Comparison of ENCODE assay signal across 1 cellular context in the genomic region with DNA sequence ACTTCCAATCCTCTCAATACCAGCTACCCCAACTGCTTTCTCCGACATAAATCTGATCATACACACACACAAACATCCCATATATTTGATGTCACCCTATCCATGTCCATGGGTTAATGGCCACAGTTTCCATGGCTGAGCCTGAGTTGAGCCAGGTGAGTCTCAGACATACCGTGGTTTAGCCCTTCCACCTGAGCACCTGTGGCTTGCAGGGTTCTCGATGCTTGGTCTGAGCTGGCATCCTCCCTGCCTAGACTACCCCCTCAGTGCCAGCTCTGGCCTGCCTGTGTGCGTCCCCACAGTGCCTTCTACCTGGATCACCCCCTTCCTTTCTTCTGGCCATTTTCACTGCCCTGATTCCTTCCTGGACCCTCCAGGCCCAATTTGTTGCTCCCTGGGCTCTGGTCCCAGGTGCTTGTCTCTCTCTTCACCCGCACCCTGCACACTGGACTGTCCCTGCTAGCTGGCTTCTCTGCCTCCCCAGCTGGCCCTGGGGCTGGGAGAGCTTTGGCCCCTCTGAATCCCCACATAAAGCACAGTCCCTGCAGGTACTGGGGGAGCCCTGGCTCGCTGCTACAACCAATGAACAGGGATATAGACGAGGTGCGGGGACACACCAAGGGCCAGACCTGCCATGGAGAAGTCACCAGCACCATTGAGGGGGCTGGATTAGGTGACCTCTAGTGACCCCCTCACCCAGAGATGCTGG.
TF ChIP-seq lines count a peak whose summit lies in the region.

No MANE protein-coding gene starts in this region.

TF ChIP-seq in WTC11, 78 proteins besides CTCF, POLR2A, EP300 and RAD21:
- TF ChIP-seq, protein P1, sequence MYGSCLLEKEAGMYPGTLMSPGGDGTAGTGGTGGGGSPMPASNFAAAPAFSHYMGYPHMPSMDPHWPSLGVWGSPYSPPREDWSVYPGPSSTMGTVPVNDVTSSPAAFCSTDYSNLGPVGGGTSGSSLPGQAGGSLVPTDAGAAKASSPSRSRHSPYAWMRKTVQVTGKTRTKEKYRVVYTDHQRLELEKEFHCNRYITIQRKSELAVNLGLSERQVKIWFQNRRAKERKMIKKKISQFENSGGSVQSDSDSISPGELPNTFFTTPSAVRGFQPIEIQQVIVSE (CRISPR knock-in tag; IDR thresholded peaks at IDR 0.05; ENCODE audit: borderline replicate concordance) = no peak
- no peak for TF ChIP-seq NFYB (CRISPR knock-in tag; conservative IDR thresholded peaks at IDR 0.05; ENCODE audit: low read depth)
- TF ChIP-seq FOXP1 (CRISPR knock-in tag; IDR thresholded peaks at IDR 0.05; ENCODE audit: borderline replicate concordance) = no peak
- TF ChIP-seq MXD4 (CRISPR knock-in tag; IDR thresholded peaks at IDR 0.05; ENCODE audit: borderline replicate concordance) = no peak
- TF ChIP-seq, protein P2, sequence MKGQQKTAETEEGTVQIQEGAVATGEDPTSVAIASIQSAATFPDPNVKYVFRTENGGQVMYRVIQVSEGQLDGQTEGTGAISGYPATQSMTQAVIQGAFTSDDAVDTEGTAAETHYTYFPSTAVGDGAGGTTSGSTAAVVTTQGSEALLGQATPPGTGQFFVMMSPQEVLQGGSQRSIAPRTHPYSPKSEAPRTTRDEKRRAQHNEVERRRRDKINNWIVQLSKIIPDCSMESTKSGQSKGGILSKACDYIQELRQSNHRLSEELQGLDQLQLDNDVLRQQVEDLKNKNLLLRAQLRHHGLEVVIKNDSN (CRISPR knock-in tag; IDR thresholded peaks at IDR 0.05) = no peak
- TF ChIP-seq, protein P3, sequence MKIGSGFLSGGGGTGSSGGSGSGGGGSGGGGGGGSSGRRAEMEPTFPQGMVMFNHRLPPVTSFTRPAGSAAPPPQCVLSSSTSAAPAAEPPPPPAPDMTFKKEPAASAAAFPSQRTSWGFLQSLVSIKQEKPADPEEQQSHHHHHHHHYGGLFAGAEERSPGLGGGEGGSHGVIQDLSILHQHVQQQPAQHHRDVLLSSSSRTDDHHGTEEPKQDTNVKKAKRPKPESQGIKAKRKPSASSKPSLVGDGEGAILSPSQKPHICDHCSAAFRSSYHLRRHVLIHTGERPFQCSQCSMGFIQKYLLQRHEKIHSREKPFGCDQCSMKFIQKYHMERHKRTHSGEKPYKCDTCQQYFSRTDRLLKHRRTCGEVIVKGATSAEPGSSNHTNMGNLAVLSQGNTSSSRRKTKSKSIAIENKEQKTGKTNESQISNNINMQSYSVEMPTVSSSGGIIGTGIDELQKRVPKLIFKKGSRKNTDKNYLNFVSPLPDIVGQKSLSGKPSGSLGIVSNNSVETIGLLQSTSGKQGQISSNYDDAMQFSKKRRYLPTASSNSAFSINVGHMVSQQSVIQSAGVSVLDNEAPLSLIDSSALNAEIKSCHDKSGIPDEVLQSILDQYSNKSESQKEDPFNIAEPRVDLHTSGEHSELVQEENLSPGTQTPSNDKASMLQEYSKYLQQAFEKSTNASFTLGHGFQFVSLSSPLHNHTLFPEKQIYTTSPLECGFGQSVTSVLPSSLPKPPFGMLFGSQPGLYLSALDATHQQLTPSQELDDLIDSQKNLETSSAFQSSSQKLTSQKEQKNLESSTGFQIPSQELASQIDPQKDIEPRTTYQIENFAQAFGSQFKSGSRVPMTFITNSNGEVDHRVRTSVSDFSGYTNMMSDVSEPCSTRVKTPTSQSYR (CRISPR knock-in tag; IDR thresholded peaks at IDR 0.05) = no peak
- no peak for TF ChIP-seq ZNF396 (CRISPR knock-in tag; IDR thresholded peaks at IDR 0.05; ENCODE audit: borderline replicate concordance)
- TF ChIP-seq CBFB (CRISPR knock-in tag; IDR thresholded peaks at IDR 0.05; ENCODE audit: low read depth) = no peak
- TF ChIP-seq GTF2I (CRISPR knock-in tag; conservative IDR thresholded peaks at IDR 0.05) = no peak
- TF ChIP-seq, protein P4, sequence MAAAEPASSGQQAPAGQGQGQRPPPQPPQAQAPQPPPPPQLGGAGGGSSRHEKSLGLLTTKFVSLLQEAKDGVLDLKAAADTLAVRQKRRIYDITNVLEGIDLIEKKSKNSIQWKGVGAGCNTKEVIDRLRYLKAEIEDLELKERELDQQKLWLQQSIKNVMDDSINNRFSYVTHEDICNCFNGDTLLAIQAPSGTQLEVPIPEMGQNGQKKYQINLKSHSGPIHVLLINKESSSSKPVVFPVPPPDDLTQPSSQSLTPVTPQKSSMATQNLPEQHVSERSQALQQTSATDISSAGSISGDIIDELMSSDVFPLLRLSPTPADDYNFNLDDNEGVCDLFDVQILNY (CRISPR knock-in tag; IDR thresholded peaks at IDR 0.05) = no peak
- TF ChIP-seq, protein P5, sequence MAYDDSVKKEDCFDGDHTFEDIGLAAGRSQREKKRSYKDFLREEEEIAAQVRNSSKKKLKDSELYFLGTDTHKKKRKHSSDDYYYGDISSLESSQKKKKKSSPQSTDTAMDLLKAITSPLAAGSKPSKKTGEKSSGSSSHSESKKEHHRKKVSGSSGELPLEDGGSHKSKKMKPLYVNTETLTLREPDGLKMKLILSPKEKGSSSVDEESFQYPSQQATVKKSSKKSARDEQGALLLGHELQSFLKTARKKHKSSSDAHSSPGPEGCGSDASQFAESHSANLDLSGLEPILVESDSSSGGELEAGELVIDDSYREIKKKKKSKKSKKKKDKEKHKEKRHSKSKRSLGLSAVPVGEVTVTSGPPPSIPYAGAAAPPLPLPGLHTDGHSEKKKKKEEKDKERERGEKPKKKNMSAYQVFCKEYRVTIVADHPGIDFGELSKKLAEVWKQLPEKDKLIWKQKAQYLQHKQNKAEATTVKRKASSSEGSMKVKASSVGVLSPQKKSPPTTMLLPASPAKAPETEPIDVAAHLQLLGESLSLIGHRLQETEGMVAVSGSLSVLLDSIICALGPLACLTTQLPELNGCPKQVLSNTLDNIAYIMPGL (CRISPR knock-in tag; IDR thresholded peaks at IDR 0.05) = no peak
- TF ChIP-seq JUN (CRISPR knock-in tag; IDR thresholded peaks at IDR 0.05) = no peak
- TF ChIP-seq, protein P6, sequence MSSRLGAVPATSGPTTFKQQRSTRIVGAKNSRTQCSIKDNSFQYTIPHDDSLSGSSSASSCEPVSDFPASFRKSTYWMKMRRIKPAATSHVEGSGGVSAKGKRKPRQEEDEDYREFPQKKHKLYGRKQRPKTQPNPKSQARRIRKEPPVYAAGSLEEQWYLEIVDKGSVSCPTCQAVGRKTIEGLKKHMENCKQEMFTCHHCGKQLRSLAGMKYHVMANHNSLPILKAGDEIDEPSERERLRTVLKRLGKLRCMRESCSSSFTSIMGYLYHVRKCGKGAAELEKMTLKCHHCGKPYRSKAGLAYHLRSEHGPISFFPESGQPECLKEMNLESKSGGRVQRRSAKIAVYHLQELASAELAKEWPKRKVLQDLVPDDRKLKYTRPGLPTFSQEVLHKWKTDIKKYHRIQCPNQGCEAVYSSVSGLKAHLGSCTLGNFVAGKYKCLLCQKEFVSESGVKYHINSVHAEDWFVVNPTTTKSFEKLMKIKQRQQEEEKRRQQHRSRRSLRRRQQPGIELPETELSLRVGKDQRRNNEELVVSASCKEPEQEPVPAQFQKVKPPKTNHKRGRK (CRISPR knock-in tag; IDR thresholded peaks at IDR 0.05; ENCODE audit: borderline replicate concordance) = no peak
- TF ChIP-seq NR2C2 (CRISPR knock-in tag; IDR thresholded peaks at IDR 0.05) = no peak
- TF ChIP-seq ZNF423 (CRISPR knock-in tag; IDR thresholded peaks at IDR 0.05) = no peak
- TF ChIP-seq RELA (CRISPR knock-in tag; IDR thresholded peaks at IDR 0.05; ENCODE audit: borderline replicate concordance) = no peak
- TF ChIP-seq KAT7 (CRISPR knock-in tag; IDR thresholded peaks at IDR 0.05; ENCODE audit: borderline replicate concordance) = no peak
- TF ChIP-seq, protein P7, sequence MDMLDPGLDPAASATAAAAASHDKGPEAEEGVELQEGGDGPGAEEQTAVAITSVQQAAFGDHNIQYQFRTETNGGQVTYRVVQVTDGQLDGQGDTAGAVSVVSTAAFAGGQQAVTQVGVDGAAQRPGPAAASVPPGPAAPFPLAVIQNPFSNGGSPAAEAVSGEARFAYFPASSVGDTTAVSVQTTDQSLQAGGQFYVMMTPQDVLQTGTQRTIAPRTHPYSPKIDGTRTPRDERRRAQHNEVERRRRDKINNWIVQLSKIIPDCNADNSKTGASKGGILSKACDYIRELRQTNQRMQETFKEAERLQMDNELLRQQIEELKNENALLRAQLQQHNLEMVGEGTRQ (CRISPR knock-in tag; IDR thresholded peaks at IDR 0.05) = no peak
- TF ChIP-seq MYBL2 (CRISPR knock-in tag; IDR thresholded peaks at IDR 0.05) = no peak
- TF ChIP-seq RORB (CRISPR knock-in tag; IDR thresholded peaks at IDR 0.05) = no peak
